25 cellular contexts compared by ENCODE assay signal in genomic region chr11:59899532-59899931, GRCh38. TPM values are rescaled to one million over a fixed set of nuclear protein-coding genes. Genes with fewer than 3 reads are reported as not detected.
A peak's percentile ranks its signal among the peaks of the same experiment; 100 is the strongest.
DNase-seq lines count a peak whose midpoint lies in the region; ATAC-seq, FAIRE-seq and TF ChIP-seq lines count a peak whose summit lies in the region.
"Had no signal": no experiment of that assay in that cellular context is flagged by ENCODE, and none has a peak within 500 bp of the region (broad histone marks: within the 10 kb centered on the region; RNA-seq: fewer than 3 reads in every experiment).

No MANE protein-coding gene starts in this region.

- peak overlapping the region; percentile 62 for H2AFZ ChIP-seq in endothelial cell of umbilical vein (ENCODE audit: low read depth, low read length)

- H3K27ac Mint-ChIP-seq in HFFc6, result no peak overlapping the region
- H3K27ac Mint-ChIP-seq: activated CD8-positive, alpha-beta T cell treated with anti-CD3 and anti-CD28 coated beads, Interleukin-2, amount 10 ng/mL, durations not matched to agents 7 days and 5 days; activated T-cell treated with anti-CD3 and anti-CD28 coated beads, Interleukin-2, amount 50 U/mL, for 72 hours; natural killer cell had no signal

- no peak overlapping the region for H3K9ac ChIP-seq in endothelial cell of umbilical vein (replicated peaks; ENCODE audit: extremely low read depth, insufficient read depth, low read length)

- H3K4me1 Mint-ChIP-seq in HFFc6 (ENCODE audit: low read depth), result peaks cover 17% of the 10 kb centered on the region; the same call in 1 of the 2 replicates
- H3K4me1 Mint-ChIP-seq: natural killer cell had no signal

- no peak for ATAC-seq in GM21526 (IDR thresholded peaks at IDR 0.05; ENCODE audit: low FRiP score, unreplicated experiment)
- no peak for ATAC-seq in HG03108 (IDR thresholded peaks at IDR 0.05; ENCODE audit: unreplicated experiment)
- ATAC-seq in HG02870 (IDR thresholded peaks at IDR 0.05; ENCODE audit: unreplicated experiment), result no peak
- ATAC-seq: activated CD8-positive, alpha-beta T cell treated with anti-CD3 and anti-CD28 coated beads, Interleukin-2, amount 10 ng/mL, durations not matched to agents 7 days and 5 days; activated T-cell treated with anti-CD3 and anti-CD28 coated beads, Interleukin-2, amount 50 U/mL, for 72 hours; natural killer cell had no signal

- POLR2A ChIA-PET in A673 (lab: Charles Lee; ENCODE audit: low non-redundant PET) (no interaction called here), endothelial cell of umbilical vein (lab: Charles Lee) (no interaction called here)

- no peaks in the 10 kb centered on the region for H3K9me1 ChIP-seq in endothelial cell of umbilical vein (replicated peaks; ENCODE audit: control insufficient read depth, extremely low read depth, insufficient read depth, low read length)

- CTCF ChIA-PET in A673 (lab: Charles Lee) (no interaction called here), endothelial cell of umbilical vein (lab: Charles Lee) (no interaction called here)

- H3K4me3 ChIP-seq in A673 (ENCODE audit: low read depth, low read length, poor library complexity, severe bottlenecking), result no peak overlapping the region
- H3K4me3 ChIP-seq in endothelial cell of umbilical vein (replicated peaks in 1 of 3; ENCODE audit: insufficient read depth in 1 of 3, low read depth in 1 of 3, low read length in 3 of 3), result no peak overlapping the region
- H3K4me3 ChIP-seq: esophagus squamous epithelium, Peyer's patch had no signal

- no peaks in the 10 kb centered on the region for H3K9me3 ChIP-seq in A673 (ENCODE audit: low read depth, low read length, poor library complexity, severe bottlenecking)
- H3K9me3 ChIP-seq in endothelial cell of umbilical vein (replicated peaks; ENCODE audit: control insufficient read depth, insufficient read depth, low read length), result no peaks in the 10 kb centered on the region
- H3K9me3 ChIP-seq: esophagus squamous epithelium, Peyer's patch had no signal

- intact Hi-C loops in A673 (cut with micrococcal nuclease; ENCODE audit: unreplicated experiment) (no loop called here), endothelial cell of umbilical vein (cut with micrococcal nuclease) (no loop called here)

- no peak overlapping the region for H3K4me3 Mint-ChIP-seq in HFFc6
- H3K4me3 Mint-ChIP-seq: activated CD8-positive, alpha-beta T cell treated with anti-CD3 and anti-CD28 coated beads, Interleukin-2, amount 10 ng/mL, durations not matched to agents 7 days and 5 days; activated T-cell treated with anti-CD3 and anti-CD28 coated beads, Interleukin-2, amount 50 U/mL, for 72 hours; natural killer cell had no signal

- H3K9me3 Mint-ChIP-seq in HFFc6, result peaks cover 3% of the 10 kb centered on the region; the same call in 1 of the 2 replicates

- no peaks in the 10 kb centered on the region for H3K79me2 ChIP-seq in endothelial cell of umbilical vein (ENCODE audit: control insufficient read depth, insufficient read depth, low read length)

- H3K36me3 ChIP-seq in A673 (ENCODE audit: insufficient read depth, low read length, poor library complexity, severe bottlenecking), result no peaks in the 10 kb centered on the region
- H3K36me3 ChIP-seq in endothelial cell of umbilical vein (ENCODE audit: control insufficient read depth in 2 of 2, extremely low read depth in 1 of 2, insufficient read depth in 2 of 2, low read length in 2 of 2), result no peaks in the 10 kb centered on the region
- H3K36me3 ChIP-seq: esophagus squamous epithelium, Peyer's patch, WERI-Rb-1 had no signal

- no peak for FAIRE-seq in endothelial cell of umbilical vein (lab: Jason Lieb, UNC)
- FAIRE-seq: GM12892, islet of Langerhans had no signal

- H3K27me3 ChIP-seq in A673 (replicated peaks; ENCODE audit: insufficient read depth, low read depth, low read length, poor library complexity) (peaks cover 7% of the 10 kb centered on the region), endothelial cell of umbilical vein (ENCODE audit: control insufficient read depth in 2 of 2, insufficient read depth in 2 of 2, low read length in 2 of 2) (peaks cover 0 to under 1% of the 10 kb centered on the region in 2 experiments)
- H3K27me3 ChIP-seq: esophagus squamous epithelium, Peyer's patch had no signal

- H3K4me1 ChIP-seq in A673 (ENCODE audit: insufficient read depth, low read length, poor library complexity, severe bottlenecking) (peaks cover 18% of the 10 kb centered on the region), endothelial cell of umbilical vein (ENCODE audit: control insufficient read depth, extremely low read depth, insufficient read depth, low read length) (peaks cover 15% of the 10 kb centered on the region)
- H3K4me1 ChIP-seq: Caco-2, Peyer's patch had no signal

- dilution Hi-C loops in endothelial cell of umbilical vein (cut with MboI; ENCODE audit: extremely low pct_ligation_motif_present, low sequenced_read_pairs), result no loop called here

- no peak overlapping the region for H3K4me2 ChIP-seq in endothelial cell of umbilical vein (ENCODE audit: insufficient read depth, low read length)

- DNase-seq in A673 (ENCODE audit: low spot score) (peak; percentile 66), HCEC 1CT (peak; percentile 68), RKO (ENCODE audit: low spot score) (peak; percentile 63), endothelial cell of umbilical vein (ENCODE audit: low read depth, low spot score) (peak; percentile 55), HFFc6 (no peak)
- DNase-seq: activated CD8-positive, alpha-beta T cell treated with anti-CD3 and anti-CD28 coated beads, Interleukin-2, amount 10 ng/mL, durations not matched to agents 7 days and 5 days; activated T-cell treated with anti-CD3 and anti-CD28 coated beads, Interleukin-2, amount 50 U/mL, for 72 hours; Caco-2; esophagus squamous epithelium; GF-D8; natural killer cell; NCI-H146; NCI-H510A; Peyer's patch; posterior cingulate gyrus; stimulated activated CD4-positive, alpha-beta T cell treated with anti-CD3 and anti-CD28 coated beads, Interleukin-4, amount 100 ng/mL, for 1 hour; substantia nigra; WERI-Rb-1 had no signal

- H3K27me3 Mint-ChIP-seq in HFFc6 (ENCODE audit: insufficient read depth), result no peaks in the 10 kb centered on the region

- TF ChIP-seq CTCF in A673 (conservative IDR thresholded peaks at IDR 0.05; ENCODE audit: low read depth, low read length), result no peak
- no peak for TF ChIP-seq CTCF in endothelial cell of umbilical vein (IDR thresholded peaks at IDR 0.05; ENCODE audit: extremely low read depth in 1 of 2, insufficient read depth in 1 of 2, low read depth in 1 of 2, low read length in 2 of 2)
- no peak for TF ChIP-seq CTCF in HFFc6 (IDR thresholded peaks at IDR 0.05)

- no peaks in the 10 kb centered on the region for H4K20me1 ChIP-seq in endothelial cell of umbilical vein (replicated peaks; ENCODE audit: control insufficient read depth, extremely low read depth, insufficient read depth, low read length)

- TF ChIP-seq POLR2A in endothelial cell of umbilical vein (IDR thresholded peaks at IDR 0.05; ENCODE audit: low read depth, low read length), result no peak

- H3K27ac ChIP-seq in A673 (ENCODE audit: low read depth, low read length, poor library complexity, severe bottlenecking) (no peak overlapping the region), endothelial cell of umbilical vein (ENCODE audit: insufficient read depth, low read depth, low read length) (peak overlapping the region; percentile 95)
- H3K27ac ChIP-seq: esophagus squamous epithelium, HL-60, Peyer's patch, WERI-Rb-1 had no signal

- BruUV-seq in A673 (replicated peaks; lab: Mats Ljungman, UMichigan), result no TSS peak
- BruUV-seq in endothelial cell of umbilical vein (replicated peaks; lab: Mats Ljungman, UMichigan), result no TSS peak

- no peaks in the 10 kb centered on the region; the same call in 1 of the 2 replicates for H3K36me3 Mint-ChIP-seq in HFFc6 (ENCODE audit: low read depth)
- H3K36me3 Mint-ChIP-seq: natural killer cell had no signal

RNA-seq across cellular contexts. Expression of gene OOSP3, which starts 20.9 kb away (rescaled TPM):
- total RNA-seq in A673 (2021) (not detected in 2 replicates), endothelial cell of umbilical vein (not detected in 2 replicates)
- polyA plus RNA-seq in endothelial cell of umbilical vein, result not detected in 2 replicates
- 0.12 TPM in 1 of 2 replicates, not detected in the other for polyA plus RNA-seq in endothelial cell of umbilical vein (2011; cell fraction: cytosol; rRNA removed)
- 0.24 TPM in 1 of 2 replicates, not detected in the other for polyA plus RNA-seq in endothelial cell of umbilical vein (2011; cell fraction: nucleus; rRNA removed)
- not detected in 2 replicates for polyA plus RNA-seq in endothelial cell of umbilical vein (2012)
- polyA minus RNA-seq in endothelial cell of umbilical vein, result 0.23 TPM in 1 of 2 replicates, not detected in the other
- not detected for polyA minus RNA-seq in endothelial cell of umbilical vein (2011; cell fraction: cytosol; rRNA and poly(A)+ RNA removed)
- polyA minus RNA-seq in endothelial cell of umbilical vein (2011; cell fraction: nucleus; rRNA and poly(A)+ RNA removed), result 0.77 and 0.91 TPM in 2 replicates
- total RNA-seq in HFFc6 (2021; fragmentation: NEBNext Ultra II Directional; extraction: Animal tissue kit (Norgen Biotek cat#: 25700)), result not detected
- total RNA-seq: activated T-cell treated with anti-CD3 and anti-CD28 coated beads, Interleukin-2, amount 50 U/mL, for 72 hours; Caco-2; esophagus squamous epithelium; natural killer cell; Peyer's patch; skeletal muscle tissue had no signal

RNA-seq across cellular contexts. Expression of gene TCN1, which starts 33.2 kb away (rescaled TPM):
- not detected in 2 replicates for total RNA-seq in A673 (2021)
- total RNA-seq in endothelial cell of umbilical vein, result not detected in 2 replicates
- polyA plus RNA-seq in endothelial cell of umbilical vein, result not detected in 2 replicates
- polyA plus RNA-seq in endothelial cell of umbilical vein (2011; cell fraction: cytosol; rRNA removed), result not detected in 2 replicates
- not detected in 2 replicates for polyA plus RNA-seq in endothelial cell of umbilical vein (2011; cell fraction: nucleus; rRNA removed)
- not detected in 2 replicates for polyA plus RNA-seq in endothelial cell of umbilical vein (2012)
- not detected in 2 replicates for polyA minus RNA-seq in endothelial cell of umbilical vein
- not detected for polyA minus RNA-seq in endothelial cell of umbilical vein (2011; cell fraction: cytosol; rRNA and poly(A)+ RNA removed)
- not detected in 2 replicates for polyA minus RNA-seq in endothelial cell of umbilical vein (2011; cell fraction: nucleus; rRNA and poly(A)+ RNA removed)
- not detected for total RNA-seq in HFFc6 (2021; fragmentation: NEBNext Ultra II Directional; extraction: Animal tissue kit (Norgen Biotek cat#: 25700))
- total RNA-seq: activated CD8-positive, alpha-beta T cell treated with anti-CD3 and anti-CD28 coated beads, Interleukin-2, amount 10 ng/mL, durations not matched to agents 7 days and 5 days; activated T-cell treated with anti-CD3 and anti-CD28 coated beads, Interleukin-2, amount 50 U/mL, for 72 hours; Caco-2; Peyer's patch had no signal

RNA-seq across cellular contexts. Expression of gene OOSP1, which starts 38.7 kb away (rescaled TPM):
- not detected in 2 replicates for total RNA-seq in A673 (2021)
- total RNA-seq in endothelial cell of umbilical vein, result not detected in 2 replicates
- polyA plus RNA-seq in endothelial cell of umbilical vein, result 0.11 TPM in 1 of 2 replicates, not detected in the other
- polyA plus RNA-seq in endothelial cell of umbilical vein (2011; cell fraction: cytosol; rRNA removed), result not detected in 2 replicates
- 0.69 TPM in 1 of 2 replicates, not detected in the other for polyA plus RNA-seq in endothelial cell of umbilical vein (2011; cell fraction: nucleus; rRNA removed)
- not detected in 2 replicates for polyA plus RNA-seq in endothelial cell of umbilical vein (2012)
- not detected in 2 replicates for polyA minus RNA-seq in endothelial cell of umbilical vein
- not detected for polyA minus RNA-seq in endothelial cell of umbilical vein (2011; cell fraction: cytosol; rRNA and poly(A)+ RNA removed)
- polyA minus RNA-seq in endothelial cell of umbilical vein (2011; cell fraction: nucleus; rRNA and poly(A)+ RNA removed), result 0.82 TPM in 1 of 2 replicates, not detected in the other
- not detected for total RNA-seq in HFFc6 (2021; fragmentation: NEBNext Ultra II Directional; extraction: Animal tissue kit (Norgen Biotek cat#: 25700))
- total RNA-seq: activated CD8-positive, alpha-beta T cell treated with anti-CD3 and anti-CD28 coated beads, Interleukin-2, amount 10 ng/mL, durations not matched to agents 7 days and 5 days; activated T-cell treated with anti-CD3 and anti-CD28 coated beads, Interleukin-2, amount 50 U/mL, for 72 hours; Caco-2; esophagus squamous epithelium; Peyer's patch; skeletal muscle tissue had no signal

RNA-seq across cellular contexts. Expression of gene CBLIF, which starts 54.2 kb away (rescaled TPM):
- total RNA-seq in A673 (2021) (not detected in 2 replicates), endothelial cell of umbilical vein (not detected in 2 replicates)
- not detected in 2 replicates for polyA plus RNA-seq in endothelial cell of umbilical vein
- polyA plus RNA-seq in endothelial cell of umbilical vein (2011; cell fraction: cytosol; rRNA removed), result not detected in 2 replicates
- polyA plus RNA-seq in endothelial cell of umbilical vein (2011; cell fraction: nucleus; rRNA removed), result not detected in 2 replicates
- polyA plus RNA-seq in endothelial cell of umbilical vein (2012), result not detected in 2 replicates
- polyA minus RNA-seq in endothelial cell of umbilical vein, result not detected in 2 replicates
- not detected for polyA minus RNA-seq in endothelial cell of umbilical vein (2011; cell fraction: cytosol; rRNA and poly(A)+ RNA removed)
- polyA minus RNA-seq in endothelial cell of umbilical vein (2011; cell fraction: nucleus; rRNA and poly(A)+ RNA removed), result not detected in 2 replicates
- total RNA-seq in HFFc6 (2021; fragmentation: NEBNext Ultra II Directional; extraction: Animal tissue kit (Norgen Biotek cat#: 25700)), result not detected
- total RNA-seq: activated CD8-positive, alpha-beta T cell treated with anti-CD3 and anti-CD28 coated beads, Interleukin-2, amount 10 ng/mL, durations not matched to agents 7 days and 5 days; activated T-cell treated with anti-CD3 and anti-CD28 coated beads, Interleukin-2, amount 50 U/mL, for 72 hours; Caco-2; esophagus squamous epithelium; natural killer cell; Peyer's patch; skeletal muscle tissue had no signal
